In the genomic region with DNA sequence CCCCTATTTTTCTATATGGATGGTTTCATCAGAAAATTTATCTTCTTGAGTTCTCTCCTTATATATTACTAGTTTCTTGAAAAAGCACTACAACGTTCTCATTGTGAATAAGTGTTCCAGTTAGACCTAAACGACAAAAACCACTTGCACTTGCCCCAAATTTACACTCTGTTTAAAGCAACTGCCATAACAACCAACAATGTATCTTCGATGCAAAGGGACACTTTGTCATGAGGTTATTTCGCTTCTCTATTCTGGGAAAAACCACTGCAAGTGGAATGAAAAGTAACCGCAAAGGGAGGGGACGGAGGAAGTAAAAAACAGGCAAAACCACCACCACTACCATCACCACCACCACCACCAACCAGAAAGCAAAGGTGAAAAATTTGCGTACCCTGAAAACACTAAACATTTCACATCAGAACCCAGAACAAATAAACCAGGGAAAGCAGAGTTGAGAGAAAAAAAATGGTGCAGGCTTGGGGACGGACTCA, we compare ENCODE assay signal across 8 cellular contexts. TPM values are rescaled to one million over a fixed set of nuclear protein-coding genes. Genes with fewer than 3 reads are reported as not detected.
DNase-seq lines count a peak whose midpoint lies in the region; ATAC-seq and TF ChIP-seq lines count a peak whose summit lies in the region.

No MANE protein-coding gene starts in this region.

- peak overlapping the region; percentile 84 for H3K4me3 ChIP-seq in lower leg skin (ENCODE audit: low read depth, poor library complexity, severe bottlenecking)

- peak; percentile 47 for ATAC-seq in stimulated activated naive CD8-positive, alpha-beta T cell treated with anti-CD3 and anti-CD28 coated beads, Interleukin-15, amount 100 ng/mL, for 72 hours
- ATAC-seq in GM18907 (IDR thresholded peaks at IDR 0.05; ENCODE audit: unreplicated experiment): no peak

- peak overlapping the region; percentile 95 for H3K27ac ChIP-seq in angular gyrus (ENCODE audit: low read depth, low read length)

- peak overlapping the region; percentile 78 to 85 for H3K4me3 Mint-ChIP-seq in stimulated activated naive CD8-positive, alpha-beta T cell treated with anti-CD3 and anti-CD28 coated beads, Interleukin-15, amount 100 ng/mL, for 72 hours

- intact Hi-C loops in lower leg skin (cut with DNase I; ENCODE audit: low total_unique reads): no loop called here

- no peak for TF ChIP-seq POLR2A in lower leg skin (IDR thresholded peaks at IDR 0.05)

- no peaks in the 10 kb centered on the region for H3K27me3 Mint-ChIP-seq in stimulated activated naive CD8-positive, alpha-beta T cell treated with anti-CD3 and anti-CD28 coated beads, Interleukin-15, amount 100 ng/mL, for 72 hours

- no peak for TF ChIP-seq CTCF in lower leg skin (IDR thresholded peaks at IDR 0.05)

- 3 to 6% methylated on average over 8 of the region's 8 CpGs for WGBS in lower leg skin, 2 donors

- DNase-seq in NCI-H146 (lab: John Stamatoyannopoulos, UW) (peak; percentile 49), NCI-H146 treated with DMSO at 0.1 percent for 48 hours (lab: John Stamatoyannopoulos, UW; ENCODE audit: unreplicated experiment) (no peak), NCI-H69 (lab: John Stamatoyannopoulos, UW) (peak; percentile 42), lower leg skin (ENCODE audit: low spot score in 2 of 2) (no peak), RKO (ENCODE audit: low spot score) (no peak)
- peak in 1 of 2 donors; percentile 78 for DNase-seq in stimulated activated naive CD8-positive, alpha-beta T cell treated with anti-CD3 and anti-CD28 coated beads, Interleukin-15, amount 100 ng/mL, for 72 hours

- peak overlapping the region; percentile 93 to 98 for H3K27ac Mint-ChIP-seq in stimulated activated naive CD8-positive, alpha-beta T cell treated with anti-CD3 and anti-CD28 coated beads, Interleukin-15, amount 100 ng/mL, for 72 hours

- no peaks in the 10 kb centered on the region for H3K9me3 Mint-ChIP-seq in stimulated activated naive CD8-positive, alpha-beta T cell treated with anti-CD3 and anti-CD28 coated beads, Interleukin-15, amount 100 ng/mL, for 72 hours

- peaks cover 39% of the 10 kb centered on the region for H3K4me1 Mint-ChIP-seq in stimulated activated naive CD8-positive, alpha-beta T cell treated with anti-CD3 and anti-CD28 coated beads, Interleukin-15, amount 100 ng/mL, for 72 hours

RNA-seq across cellular contexts. Expression of gene N4BP2, which starts 1.2 kb away (rescaled TPM):
- 10 to 100 TPM in 3 of 4 donors, 1 to 10 TPM in 1; 5.3 to 11.9 (median 11.1) TPM for total RNA-seq in lower leg skin

Comparison
In these comparisons a context has a peak if more than half of its experiments do, and no peak if none do; other contexts are left out.
1. DNase-seq: peak in NCI-H146 (single experiment) and NCI-H69 (single experiment); none in NCI-H146 treated with DMSO at 0.1 percent for 48 hours (single experiment), lower leg skin (0 of 2) and RKO (single experiment).